12 cellular contexts compared by ENCODE assay signal in the genomic region with DNA sequence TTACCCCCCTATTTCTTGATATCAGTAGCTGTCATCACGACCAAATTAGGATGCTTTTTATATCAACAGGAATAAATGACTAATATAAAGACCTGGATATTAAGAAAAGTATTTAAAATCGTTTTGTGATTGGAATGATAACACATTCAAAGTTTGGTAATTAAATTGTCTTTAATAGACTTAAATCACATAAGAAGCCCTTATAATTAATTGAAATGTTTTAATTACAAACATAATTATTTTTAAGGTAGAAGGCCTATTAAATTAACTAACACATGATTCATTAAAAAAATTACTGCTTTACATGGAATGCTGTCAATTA.
A peak's percentile ranks its signal among the peaks of the same experiment; 100 is the strongest.
DNase-seq lines count a peak whose midpoint lies in the region; ATAC-seq, FAIRE-seq and TF ChIP-seq lines count a peak whose summit lies in the region.
"Had no signal": no experiment of that assay in that cellular context is flagged by ENCODE, and none has a peak within 500 bp of the region (broad histone marks: within the 10 kb centered on the region; RNA-seq: fewer than 3 reads in every experiment).

No MANE protein-coding gene starts in this region.

- H3K9me3 ChIP-seq in PC-9 (ENCODE audit: insufficient read depth, low read depth) = no peaks in the 10 kb centered on the region
- H3K9me3 ChIP-seq in small intestine (ENCODE audit: control insufficient read depth, low read depth) = no peaks in the 10 kb centered on the region
- H3K9me3 ChIP-seq in left lung = no peaks in the 10 kb centered on the region

- H3K27ac ChIP-seq in PC-9 (no peak overlapping the region), small intestine (ENCODE audit: low read depth in 1 of 2, low read length in 1 of 2) (no peak overlapping the region), left lung (no peak overlapping the region)

- no peak overlapping the region for H3K4me2 ChIP-seq in PC-9

- no peak overlapping the region for H2AFZ ChIP-seq in PC-9

- no peaks in the 10 kb centered on the region for H3K36me3 Mint-ChIP-seq in T-helper 1 cell treated with Interleukin-12 subunit alpha and Interleukin-12 subunit beta and Interleukin-4 antibody, amounts not matched to agents 30 μg/mL and 1 μg/mL, for 36 hours (ENCODE audit: low read depth)

- POLR2A ChIA-PET in PC-9 (lab: Charles Lee; ENCODE audit: unreplicated experiment) = no interaction called here

- 5 to 17% (median 7%) methylated on average over 2 of the region's 2 CpGs for WGBS in small intestine, 3 donors

- intact Hi-C loops in PC-9 (cut with micrococcal nuclease; ENCODE audit: unreplicated experiment) = loop anchor here (1.0 kb wide), 2 partner anchors 410 to 661 kb away; no protein-coding TSS in a partner anchor
- intact Hi-C loops in left lung (cut with DNase I) = loop anchor here in 1 of 2 donors (10.0 kb wide), 2 partner anchors 410 to 660 kb away; a partner anchor contains a TSS

- H3K4me1 ChIP-seq in PC-9 (replicated peaks; ENCODE audit: insufficient read depth) = no peaks in the 10 kb centered on the region
- no peaks in the 10 kb centered on the region for H3K4me1 ChIP-seq in small intestine (ENCODE audit: control insufficient read depth in 2 of 2, insufficient read depth in 1 of 2, low read depth in 1 of 2, low read length in 1 of 2)
- no peaks in the 10 kb centered on the region for H3K4me1 ChIP-seq in left lung

- H3K27me3 Mint-ChIP-seq in T-helper 1 cell treated with Interleukin-12 subunit alpha and Interleukin-12 subunit beta and Interleukin-4 antibody, amounts not matched to agents 30 μg/mL and 1 μg/mL, for 36 hours (ENCODE audit: low read depth) = peaks cover 28% of the 10 kb centered on the region

- no peaks in the 10 kb centered on the region for H3K36me3 ChIP-seq in PC-9 (ENCODE audit: low read depth)
- H3K36me3 ChIP-seq in small intestine (ENCODE audit: control insufficient read depth in 2 of 2, insufficient read depth in 2 of 2, low read length in 2 of 2) = no peaks in the 10 kb centered on the region
- H3K36me3 ChIP-seq in left lung = no peaks in the 10 kb centered on the region

- no TSS peak for BruUV-seq in PC-9 (replicated peaks; lab: Mats Ljungman, UMichigan)

- no peaks in the 10 kb centered on the region for H4K20me1 ChIP-seq in PC-9 (ENCODE audit: insufficient read depth)

- H3K9me2 ChIP-seq in PC-9 (ENCODE audit: insufficient read depth) = no peaks in the 10 kb centered on the region

- peaks cover 16% of the 10 kb centered on the region for H3K4me1 Mint-ChIP-seq in T-helper 1 cell treated with Interleukin-12 subunit alpha and Interleukin-12 subunit beta and Interleukin-4 antibody, amounts not matched to agents 30 μg/mL and 1 μg/mL, for 36 hours (ENCODE audit: low read depth)

- H3K27me3 ChIP-seq in PC-9 (ENCODE audit: insufficient read depth, low read depth) = no peaks in the 10 kb centered on the region
- H3K27me3 ChIP-seq in small intestine (ENCODE audit: control insufficient read depth in 2 of 2, insufficient read depth in 2 of 2, low read length in 2 of 2) = no peaks in the 10 kb centered on the region
- H3K27me3 ChIP-seq in left lung = peaks cover 0 to 13% of the 10 kb centered on the region in 2 donors

- H3K79me2 ChIP-seq in PC-9 (ENCODE audit: low read depth) = no peaks in the 10 kb centered on the region

- ATAC-seq in left lung = no peak

- no peak overlapping the region for H3K4me3 ChIP-seq in PC-9
- H3K4me3 ChIP-seq in small intestine (ENCODE audit: low read depth in 1 of 2, low read length in 2 of 2) = no peak overlapping the region
- no peak overlapping the region for H3K4me3 ChIP-seq in left lung
- H3K4me3 ChIP-seq: GM12878, K562 had no signal

- H3K9me3 Mint-ChIP-seq in T-helper 1 cell treated with Interleukin-12 subunit alpha and Interleukin-12 subunit beta and Interleukin-4 antibody, amounts not matched to agents 30 μg/mL and 1 μg/mL, for 36 hours = no peaks in the 10 kb centered on the region

- H3K27ac Mint-ChIP-seq in T-helper 1 cell treated with Interleukin-12 subunit alpha and Interleukin-12 subunit beta and Interleukin-4 antibody, amounts not matched to agents 30 μg/mL and 1 μg/mL, for 36 hours = peak overlapping the region; percentile 21

- H3F3A ChIP-seq in PC-9 (ENCODE audit: insufficient read depth, low read depth) = no peaks in the 10 kb centered on the region

- DNase-seq in T-helper 1 cell (no peak), PC-9 (no peak), frontal cortex (ENCODE audit: low spot score in 2 of 2) (no peak), small intestine (no peak), left lung (no peak), putamen (ENCODE audit: low spot score) (no peak), NCI-H446 treated with DMSO at 0.1 percent for 48 hours (lab: John Stamatoyannopoulos, UW) (no peak)
- DNase-seq: SHP77 treated with DMSO at 0.1 percent for 48 hours had no signal

- TF ChIP-seq CTCF in PC-9 (conservative IDR thresholded peaks at IDR 0.05) = peak; percentile 46; the same call in 1 of the 2 replicates
- no peak for TF ChIP-seq CTCF in left lung (IDR thresholded peaks at IDR 0.05)

- H3K4me3 Mint-ChIP-seq in T-helper 1 cell treated with Interleukin-12 subunit alpha and Interleukin-12 subunit beta and Interleukin-4 antibody, amounts not matched to agents 30 μg/mL and 1 μg/mL, for 36 hours = no peak overlapping the region

- FAIRE-seq in frontal cortex (lab: Jason Lieb, UNC) = peak; percentile 87
- peak; percentile 74 for FAIRE-seq in small intestine (lab: Jason Lieb, UNC)
- FAIRE-seq: RCC 7860 had no signal

- CTCF ChIA-PET in PC-9 (lab: Charles Lee) = interaction anchor here (1.0 to 2.3 kb wide), 5 partner anchors 10 to 661 kb away, joined by 3 to 59 read pairs (median 4); no protein-coding TSS in a partner anchor
